ENCODE assay signal across 1 cellular context in genomic region chr12:50690923-50691322, GRCh38.
A peak's percentile ranks its signal among the peaks of the same experiment; 100 is the strongest.
TF ChIP-seq lines count a peak whose summit lies in the region.

No MANE protein-coding gene starts in this region.

TF ChIP-seq in HepG2, 621 proteins besides CTCF, POLR2A, EP300 and RAD21 (continued from another document):
- TF ChIP-seq CEBPB (IDR thresholded peaks at IDR 0.05; ENCODE audit: borderline replicate concordance, low read depth, low read length) (0 out of 2 replicates have a peak, but pooled peaks have one; percentile 0), ARID2 (CRISPR knock-in tag; IDR thresholded peaks at IDR 0.05; ENCODE audit: borderline replicate concordance) (no peak), ZNF121 (CRISPR knock-in tag; IDR thresholded peaks at IDR 0.05) (0 out of 2 replicates have a peak, but pooled peaks have one; percentile 24), MLLT10 (CRISPR knock-in tag; IDR thresholded peaks at IDR 0.05) (no peak), ZNF331 (CRISPR knock-in tag; IDR thresholded peaks at IDR 0.05) (no peak), FOXP4 (CRISPR knock-in tag; IDR thresholded peaks at IDR 0.05) (peak; percentile 21; the same call in 1 of the 2 replicates), MTF1 (CRISPR knock-in tag; IDR thresholded peaks at IDR 0.05) (no peak), SOX5 (CRISPR knock-in tag; IDR thresholded peaks at IDR 0.05; ENCODE audit: borderline replicate concordance) (peak; percentile 72; the same call in 1 of the 2 replicates), TBX2 (CRISPR knock-in tag; IDR thresholded peaks at IDR 0.05; ENCODE audit: borderline replicate concordance) (peak; percentile 34; the same call in 1 of the 2 replicates), HIVEP1 (CRISPR knock-in tag; IDR thresholded peaks at IDR 0.05) (no peak), SAP130 (CRISPR knock-in tag; IDR thresholded peaks at IDR 0.05; ENCODE audit: low read depth) (0 out of 2 replicates have a peak, but pooled peaks have one; percentile 27)
